ENCODE assay signal across 8 cellular contexts in the genomic region with DNA sequence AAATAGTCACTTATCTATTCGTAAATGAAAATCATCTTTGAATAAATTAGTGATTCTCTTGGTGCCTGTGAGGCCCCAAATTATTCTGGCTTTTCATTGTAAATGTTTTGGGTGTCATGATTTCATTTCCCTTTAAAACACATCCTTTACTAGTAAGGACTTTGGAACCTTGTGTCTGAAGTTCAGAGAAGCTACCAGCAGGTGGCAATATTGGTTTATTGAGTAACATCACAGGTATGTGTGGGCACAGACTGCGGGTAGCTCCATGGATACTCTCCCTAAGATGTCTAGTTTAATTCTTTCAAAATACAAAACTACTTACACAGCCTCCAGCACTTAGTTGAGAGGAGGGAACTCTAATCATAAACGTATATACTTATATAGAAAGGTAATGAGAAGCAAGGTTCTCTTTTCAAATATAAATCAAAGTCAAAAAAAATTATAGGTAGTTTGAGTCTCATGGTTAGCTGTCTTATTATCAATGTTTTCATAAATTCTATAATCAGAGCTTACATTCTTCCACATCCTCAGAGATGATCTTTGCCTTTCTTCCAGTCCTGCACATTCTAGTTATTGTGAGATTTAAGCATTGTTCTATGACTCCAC.
DNase-seq lines count a peak whose midpoint lies in the region; ATAC-seq, FAIRE-seq and TF ChIP-seq lines count a peak whose summit lies in the region.

No MANE protein-coding gene starts in this region.

- TF ChIP-seq POLR2A in HCT116 (IDR thresholded peaks at IDR 0.05; ENCODE audit: borderline replicate concordance, extremely low read depth, insufficient read depth, insufficient read length) (no peak), Peyer's patch (IDR thresholded peaks at IDR 0.05) (no peak), HepG2 (IDR thresholded peaks at IDR 0.05; ENCODE audit: insufficient read depth in 1 of 2, low read depth in 2 of 2, low read length in 2 of 2) (no peak)

- H3K27ac ChIP-seq in AG04450 (ENCODE audit: low read depth, low read length) (no peak overlapping the region), HCT116 (ENCODE audit: low read depth, low read length) (no peak overlapping the region), Peyer's patch (no peak overlapping the region), mammary epithelial cell (ENCODE audit: insufficient read depth, low read depth, low read length) (no peak overlapping the region), HepG2 (ENCODE audit: extremely low read length, insufficient read depth, low read length) (no peak overlapping the region), tibial artery (no peak overlapping the region)

- H3K4me2 ChIP-seq in HCT116 (ENCODE audit: low read length) (no peak overlapping the region), mammary epithelial cell (ENCODE audit: insufficient read depth, low read depth, low read length) (no peak overlapping the region), HepG2 (ENCODE audit: low read depth, low read length) (no peak overlapping the region)

- H3K4me1 ChIP-seq in HCT116 (ENCODE audit: control insufficient read depth in 1 of 2, insufficient read depth in 2 of 2, low read length in 2 of 2) (no peaks in the 10 kb centered on the region), Peyer's patch (no peaks in the 10 kb centered on the region), mammary epithelial cell (ENCODE audit: insufficient read depth, low read length) (peaks cover 3% of the 10 kb centered on the region), HepG2 (ENCODE audit: insufficient read depth, low read length) (no peaks in the 10 kb centered on the region), tibial artery (no peaks in the 10 kb centered on the region)

- no peaks in the 10 kb centered on the region for H3K79me2 ChIP-seq in HCT116 (ENCODE audit: insufficient read depth, low read length)
- H3K79me2 ChIP-seq in mammary epithelial cell (ENCODE audit: insufficient read depth, low read length): no peaks in the 10 kb centered on the region
- no peaks in the 10 kb centered on the region for H3K79me2 ChIP-seq in HepG2 (ENCODE audit: insufficient read depth, low read length)

- ATAC-seq in HCT116 (peak; percentile 98), HepG2 (peak; percentile 97)

- TF ChIP-seq RAD21 in HCT116 (IDR thresholded peaks at IDR 0.05; ENCODE audit: low read depth) (peak; percentile 82), HepG2 (CRISPR knock-in tag; IDR thresholded peaks at IDR 0.05) (0 out of 2 replicates have a peak, but pooled peaks have one; percentile 28)

- no peaks in the 10 kb centered on the region for H3K9me2 ChIP-seq in HCT116 (ENCODE audit: insufficient read depth)

- dilution Hi-C loops in mammary epithelial cell (cut with HindIII; ENCODE audit: low sequenced_read_pairs): no loop called here

- BruUV-seq in HCT116 (replicated peaks; lab: Mats Ljungman, UMichigan) (no TSS peak), mammary epithelial cell (replicated peaks; lab: Mats Ljungman, UMichigan) (no TSS peak), HepG2 (replicated peaks; lab: Mats Ljungman, UMichigan) (no TSS peak)

- H3K9me3 ChIP-seq in AG04450 (ENCODE audit: control insufficient read depth, insufficient read depth, low read length) (peaks cover 6% of the 10 kb centered on the region; the same call in 1 of the 2 replicates), HCT116 (ENCODE audit: control insufficient read depth in 1 of 2, insufficient read depth in 1 of 2, low read depth in 1 of 2, low read length in 2 of 2) (no peaks in the 10 kb centered on the region), Peyer's patch (no peaks in the 10 kb centered on the region), mammary epithelial cell (replicated peaks; ENCODE audit: insufficient read depth, low read length) (no peaks in the 10 kb centered on the region), HepG2 (ENCODE audit: low read length) (no peaks in the 10 kb centered on the region), tibial artery (no peaks in the 10 kb centered on the region)

- TF ChIP-seq EP300 in HepG2 (IDR thresholded peaks at IDR 0.05; ENCODE audit: low read depth in 2 of 2, low read length in 2 of 2): no peak
- TF ChIP-seq EP300 in HepG2 (CRISPR knock-in tag; IDR thresholded peaks at IDR 0.05; ENCODE audit: borderline replicate concordance): no peak

- WGBS in mammary epithelial cell (ENCODE audit: low coverage, missing lambda C conversion rate): 2% methylated on average over 3 of the region's 3 CpGs
- 10% methylated on average over 3 of the region's 3 CpGs for WGBS in HepG2 (ENCODE audit: low lambda C conversion rate)

- H3K27me3 ChIP-seq in AG04450 (ENCODE audit: control insufficient read depth, insufficient read depth, low read length) (no peaks in the 10 kb centered on the region), HCT116 (ENCODE audit: insufficient read depth, low read length) (no peaks in the 10 kb centered on the region), Peyer's patch (no peaks in the 10 kb centered on the region), mammary epithelial cell (ENCODE audit: insufficient read depth, low read length) (no peaks in the 10 kb centered on the region), HepG2 (ENCODE audit: control insufficient read depth in 1 of 2, insufficient read depth in 2 of 2, low read length in 2 of 2) (no peaks in the 10 kb centered on the region), tibial artery (no peaks in the 10 kb centered on the region)

- H4K20me1 ChIP-seq in HCT116 (ENCODE audit: insufficient read depth) (no peaks in the 10 kb centered on the region), mammary epithelial cell (ENCODE audit: insufficient read depth, low read length) (no peaks in the 10 kb centered on the region), HepG2 (ENCODE audit: insufficient read depth, low read length) (no peaks in the 10 kb centered on the region)

- in situ Hi-C loops in mammary epithelial cell (cut with MboI; ENCODE audit: low sequenced_read_pairs in 2 of 2) (loop anchor here in 1 of 2 donors (25.0 kb wide), 1 partner anchor 709 kb away; no protein-coding TSS in a partner anchor), HepG2 (cut with HindIII; ENCODE audit: extremely low pct_ligation_motif_present, low pct_unique_long_range_greater_than_20kb) (loop anchor here (10.0 to 25.0 kb wide), 2 partner anchors 92 to 709 kb away; no protein-coding TSS in a partner anchor)

- H2AFZ ChIP-seq in HCT116 (ENCODE audit: low read depth, low read length, poor library complexity, severe bottlenecking) (peak overlapping the region; percentile 77), mammary epithelial cell (ENCODE audit: low read depth, low read length) (no peak overlapping the region), HepG2 (ENCODE audit: low read length) (no peak overlapping the region)

- DNase-seq in AG04450 (ENCODE audit: low read depth, low spot score): peak; percentile 2
- DNase-seq in GM12865 (ENCODE audit: low read depth): peak; percentile 78
- DNase-seq in HCT116 (ENCODE audit: low read depth, low spot score): peak; percentile 68
- peak; percentile 73 for DNase-seq in LHCN-M2 (ENCODE audit: low read depth)
- peak in 2 of 3 donors; percentile 19 to 60 for DNase-seq in Peyer's patch
- peak; percentile 59 for DNase-seq in mammary epithelial cell
- DNase-seq in HepG2 (ENCODE audit: low spot score): peak; percentile 67
- no peak for DNase-seq in tibial artery

- CTCF ChIA-PET in AG04450 (lab: Charles Lee) (interaction anchor here (0.7 to 2.3 kb wide), 6 partner anchors 450 to 1519 kb away, joined by 3 to 16 read pairs (median 4); partner anchors contain the start of gene GRM8), HCT116 (lab: Charles Lee) (interaction anchor here (0.6 to 1.9 kb wide), 13 partner anchors 8 to 711 kb away, joined by 3 to 11 read pairs (median 4); no protein-coding TSS in a partner anchor), mammary epithelial cell (lab: Charles Lee; ENCODE audit: low non-redundant PET) (interaction anchor here (0.5 to 0.8 kb wide), 2 partner anchors 783 to 1461 kb away, joined by 3 to 4 read pairs; no protein-coding TSS in a partner anchor), HepG2 (lab: Yijun Ruan, JAX; ENCODE audit: low intra/inter-chr PET ratio, low total read pairs) (interaction anchor here (2.0 kb wide), 1 partner anchor 98 kb away, joined by 8 read pairs; no protein-coding TSS in a partner anchor)

- POLR2A ChIA-PET in AG04450 (lab: Yijun Ruan, JAX) (interaction anchor here (0.5 kb wide), 1 partner anchor 1407 kb away, joined by 8 read pairs; no protein-coding TSS in a partner anchor), HCT116 (lab: Charles Lee) (interaction anchor here (0.9 kb wide), 1 partner anchor 102 kb away, joined by 3 read pairs; no protein-coding TSS in a partner anchor), HepG2 (lab: Yijun Ruan, JAX) (no interaction called here)

- peak; percentile 72 for FAIRE-seq in HepG2 (lab: Jason Lieb, UNC)

- H3K4me3 ChIP-seq in AG04450 (ENCODE audit: low read depth, low read length) (no peak overlapping the region), GM12865 (ENCODE audit: low read depth, low read length) (no peak overlapping the region), HCT116 (replicated peaks in 1 of 2; ENCODE audit: low read depth in 1 of 2, low read length in 2 of 2) (no peak overlapping the region), Peyer's patch (no peak overlapping the region), mammary epithelial cell (replicated peaks in 1 of 3; ENCODE audit: insufficient read depth in 1 of 3, low read depth in 2 of 3, low read length in 3 of 3) (no peak overlapping the region), HepG2 (replicated peaks in 1 of 3; ENCODE audit: insufficient read depth in 1 of 3, low read depth in 2 of 3, low read length in 3 of 3) (no peak overlapping the region), tibial artery (no peak overlapping the region)

- H3K36me3 ChIP-seq in HCT116 (ENCODE audit: control insufficient read depth in 1 of 2, insufficient read depth in 2 of 2, low read length in 2 of 2): no peaks in the 10 kb centered on the region
- no peaks in the 10 kb centered on the region for H3K36me3 ChIP-seq in Peyer's patch
- H3K36me3 ChIP-seq in mammary epithelial cell (ENCODE audit: insufficient read depth, low read length): no peaks in the 10 kb centered on the region
- no peaks in the 10 kb centered on the region for H3K36me3 ChIP-seq in HepG2 (replicated peaks in 1 of 2; ENCODE audit: control insufficient read depth in 1 of 2, insufficient read depth in 2 of 2, low read length in 2 of 2)
- H3K36me3 ChIP-seq in tibial artery: no peaks in the 10 kb centered on the region

- intact Hi-C loops in HCT116 (cut with micrococcal nuclease) (loop anchor here (1.0 to 5.0 kb wide), 5 partner anchors 97 to 1404 kb away; no protein-coding TSS in a partner anchor), mammary epithelial cell (cut with micrococcal nuclease) (loop anchor here (1.0 to 5.0 kb wide), 4 partner anchors 100 to 711 kb away; no protein-coding TSS in a partner anchor), HepG2 (cut with micrococcal nuclease; ENCODE audit: unreplicated experiment) (loop anchor here (1.0 to 10.0 kb wide), 6 partner anchors 53 to 711 kb away; partner anchors contain the start of gene GRM8), tibial artery (cut with DNase I; ENCODE audit: low total_unique reads) (loop anchor here (10.0 kb wide), 1 partner anchor 1412 kb away; no protein-coding TSS in a partner anchor)

- H3K9ac ChIP-seq in HCT116 (ENCODE audit: low read length) (no peak overlapping the region), mammary epithelial cell (ENCODE audit: insufficient read depth, low read length) (no peak overlapping the region), HepG2 (ENCODE audit: insufficient read depth, low read depth, low read length) (no peak overlapping the region)

- TF ChIP-seq CTCF in AG04450 (IDR thresholded peaks at IDR 0.05; ENCODE audit: low read depth, low read length) (peak; percentile 54), GM12865 (IDR thresholded peaks at IDR 0.05; ENCODE audit: insufficient read depth, low read depth, low read length, missing control alignments) (peak; percentile 65), HCT116 (IDR thresholded peaks at IDR 0.05 in 2 of 3, conservative IDR thresholded peaks at IDR 0.05 in 1 of 3; ENCODE audit: borderline replicate concordance in 1 of 3, insufficient read depth in 1 of 3, low read depth in 2 of 3, low read length in 2 of 3) (peak; percentile 63 to 80 (median 63); a peak in 5 of 6 replicates), Peyer's patch (IDR thresholded peaks at IDR 0.05) (peak in 5 of 6 experiments; percentile 25 to 62 (median 62)), mammary epithelial cell (conservative IDR thresholded peaks at IDR 0.05 in 1 of 2, IDR thresholded peaks at IDR 0.05 in 1 of 2; ENCODE audit: extremely low read depth in 1 of 2, insufficient read depth in 1 of 2, low read depth in 1 of 2, low read length in 2 of 2) (peak; percentile 53 to 80), HepG2 (CRISPR knock-in tag; IDR thresholded peaks at IDR 0.05) (peak; percentile 76), tibial artery (IDR thresholded peaks at IDR 0.05) (peak; percentile 30 to 31)

- RAD21 ChIA-PET in HCT116 (lab: Charles Lee; ENCODE audit: low non-redundant PET in 1 of 2, low total read pairs in 2 of 2, uncharacterized antibody in 2 of 2, unreplicated experiment in 2 of 2): interaction anchor here (0.7 to 1.0 kb wide), 2 partner anchors 97 kb away, joined by 3 read pairs; no protein-coding TSS in a partner anchor

Comparison
In these comparisons a context has a peak if more than half of its experiments do, and no peak if none do; other contexts are left out.
1. DNase-seq: peak in AG04450 (single experiment), GM12865 (single experiment), HCT116 (single experiment), LHCN-M2 (single experiment), Peyer's patch (2 of 3), mammary epithelial cell (single experiment) and HepG2 (single experiment); none in tibial artery (0 of 2).
2. Peak in every context shown above with its lines, with median percentiles within 50 percentile points of each other: CTCF ChIP-seq.